ENCODE assay signal across 14 cellular contexts in the genomic region with DNA sequence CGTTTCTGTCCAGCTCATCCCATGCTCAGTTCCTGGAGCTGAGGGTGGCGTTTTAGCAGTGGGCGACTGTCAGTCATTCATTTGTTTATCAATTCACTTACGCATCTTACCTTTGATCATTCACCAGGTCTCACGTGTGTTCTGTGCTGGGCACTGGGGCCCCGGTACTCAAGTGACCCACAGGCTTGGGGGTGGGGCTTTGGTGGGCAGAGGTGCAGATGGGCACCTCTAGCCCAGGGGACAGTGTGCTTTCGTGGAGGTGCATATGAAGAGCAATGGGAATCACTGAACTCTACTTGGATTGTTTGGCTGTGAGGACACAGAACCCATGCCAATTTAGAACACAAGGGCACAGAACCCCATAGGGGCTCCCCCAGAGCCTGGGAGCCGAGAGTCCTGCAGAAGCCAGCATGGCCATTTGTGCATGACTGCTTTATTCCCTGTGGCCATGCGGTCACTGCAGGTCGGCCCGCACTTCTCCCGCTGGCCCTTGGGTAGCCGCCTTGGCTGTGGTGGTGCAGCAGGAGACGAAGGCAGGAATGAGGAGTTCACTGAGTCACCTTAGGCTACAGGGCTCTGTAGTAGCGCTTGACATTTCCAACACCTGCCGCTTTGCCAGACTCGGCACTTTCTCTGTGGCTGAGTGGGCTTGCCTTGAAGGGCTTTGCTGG.
DNase-seq lines count a peak whose midpoint lies in the region; ATAC-seq and TF ChIP-seq lines count a peak whose summit lies in the region.
"Had no signal": no experiment of that assay in that cellular context is flagged by ENCODE, and none has a peak within 500 bp of the region (broad histone marks: within the 10 kb centered on the region; RNA-seq: fewer than 3 reads in every experiment).

No MANE protein-coding gene starts in this region.

- H3K4me1 ChIP-seq in left ventricle myocardium inferior, result peaks cover 29% of the 10 kb centered on the region
- H3K4me1 ChIP-seq in osteoblast (ENCODE audit: insufficient read depth, low read length), result peaks cover 19% of the 10 kb centered on the region
- peaks cover 10% of the 10 kb centered on the region for H3K4me1 ChIP-seq in hepatocyte (ENCODE audit: insufficient read depth)

- H3K36me3 ChIP-seq in left ventricle myocardium inferior (no peaks in the 10 kb centered on the region), osteoblast (ENCODE audit: insufficient read depth, low read length) (no peaks in the 10 kb centered on the region), hepatocyte (replicated peaks; ENCODE audit: insufficient read depth, low read depth) (no peaks in the 10 kb centered on the region)

- no peaks in the 10 kb centered on the region for H3K9me2 ChIP-seq in hepatocyte (replicated peaks; ENCODE audit: insufficient read depth)

- H3K27me3 Mint-ChIP-seq in glutamatergic neuron (ENCODE audit: unreplicated experiment), result peaks cover 3% of the 10 kb centered on the region

- H3K4me1 Mint-ChIP-seq in glutamatergic neuron (ENCODE audit: low read depth, unreplicated experiment), result peaks cover 19% of the 10 kb centered on the region

- peak overlapping the region; percentile 78 for H3K4me2 ChIP-seq in osteoblast (ENCODE audit: insufficient read depth, low read length)
- no peak overlapping the region for H3K4me2 ChIP-seq in hepatocyte
- H3K4me2 ChIP-seq: KMS-11 had no signal

- peaks cover 18% of the 10 kb centered on the region for H4K20me1 ChIP-seq in osteoblast (ENCODE audit: insufficient read depth, low read length)
- H4K20me1 ChIP-seq in hepatocyte (ENCODE audit: insufficient read depth, poor library complexity, severe bottlenecking), result no peaks in the 10 kb centered on the region

- H3K4me3 ChIP-seq in left ventricle myocardium inferior (no peak overlapping the region), osteoblast (ENCODE audit: insufficient read depth, low read length) (peak overlapping the region; percentile 46), hepatocyte (no peak overlapping the region)

- H3K27ac Mint-ChIP-seq in glutamatergic neuron (ENCODE audit: unreplicated experiment), result peak overlapping the region; percentile 19

- H3K79me2 ChIP-seq in osteoblast (ENCODE audit: insufficient read depth, low read length), result no peaks in the 10 kb centered on the region
- no peaks in the 10 kb centered on the region for H3K79me2 ChIP-seq in hepatocyte

- intact Hi-C loops in left ventricle myocardium inferior (cut with micrococcal nuclease), result no loop called here
- intact Hi-C loops in left cardiac atrium (cut with DNase I), result no loop called here

- ATAC-seq in left cardiac atrium (no peak), GM18907 (IDR thresholded peaks at IDR 0.05; ENCODE audit: unreplicated experiment) (no peak), GM18498 (IDR thresholded peaks at IDR 0.05; ENCODE audit: unreplicated experiment) (no peak)
- ATAC-seq: PC-3 had no signal

- H3K27ac ChIP-seq in left ventricle myocardium inferior (replicated peaks) (peak overlapping the region; percentile 37), osteoblast (ENCODE audit: low read depth, low read length) (peak overlapping the region; percentile 75), hepatocyte (no peak overlapping the region)
- H3K27ac ChIP-seq: 22Rv1, KMS-11 had no signal

- H3K9me3 ChIP-seq in left ventricle myocardium inferior (replicated peaks), result no peaks in the 10 kb centered on the region
- H3K9me3 ChIP-seq in osteoblast (ENCODE audit: low read depth, low read length), result no peaks in the 10 kb centered on the region
- H3K9me3 ChIP-seq in hepatocyte (ENCODE audit: low read depth), result no peaks in the 10 kb centered on the region

- 90% methylated on average over 17 of the region's 17 CpGs for WGBS in hepatocyte (ENCODE audit: low lambda C conversion rate, missing lambda C conversion rate)

- H3K27me3 ChIP-seq in left ventricle myocardium inferior (ENCODE audit: low read depth) (no peaks in the 10 kb centered on the region), osteoblast (ENCODE audit: insufficient read depth, low read length) (no peaks in the 10 kb centered on the region), hepatocyte (no peaks in the 10 kb centered on the region)

- DNase-seq in left ventricle myocardium inferior (no peak), left cardiac atrium (no peak), glutamatergic neuron (no peak), osteoblast (ENCODE audit: insufficient read length, low spot score, missing footprints) (no peak), GM10266 (ENCODE audit: extremely low spot score) (no peak), hepatocyte (ENCODE audit: low spot score) (no peak)
- DNase-seq: C1 segment of cervical spinal cord, NCI-H1092, NCI-H226, PC-3 had no signal

- H3K36me3 Mint-ChIP-seq in glutamatergic neuron (ENCODE audit: unreplicated experiment), result no peaks in the 10 kb centered on the region

- peak overlapping the region; percentile 46 for H3K4me3 Mint-ChIP-seq in glutamatergic neuron (ENCODE audit: unreplicated experiment)

- TF ChIP-seq CTCF in left ventricle myocardium inferior (IDR thresholded peaks at IDR 0.05; ENCODE audit: borderline replicate concordance) (no peak), glutamatergic neuron (IDR thresholded peaks at IDR 0.05; ENCODE audit: partially characterized antibody, unreplicated experiment) (no peak), osteoblast (IDR thresholded peaks at IDR 0.05; ENCODE audit: extremely low read depth, low read depth, low read length) (no peak), GM10266 (IDR thresholded peaks at IDR 0.05; ENCODE audit: control insufficient read depth, insufficient read depth, low read depth, missing control alignments) (no peak), hepatocyte (IDR thresholded peaks at IDR 0.05; ENCODE audit: poor library complexity) (no peak)

- peaks cover 1% of the 10 kb centered on the region for H3K9me3 Mint-ChIP-seq in glutamatergic neuron (ENCODE audit: unreplicated experiment)

- H2AFZ ChIP-seq in osteoblast (ENCODE audit: low read length), result peak overlapping the region; percentile 7
- no peak overlapping the region for H2AFZ ChIP-seq in hepatocyte
